In the genomic region with DNA sequence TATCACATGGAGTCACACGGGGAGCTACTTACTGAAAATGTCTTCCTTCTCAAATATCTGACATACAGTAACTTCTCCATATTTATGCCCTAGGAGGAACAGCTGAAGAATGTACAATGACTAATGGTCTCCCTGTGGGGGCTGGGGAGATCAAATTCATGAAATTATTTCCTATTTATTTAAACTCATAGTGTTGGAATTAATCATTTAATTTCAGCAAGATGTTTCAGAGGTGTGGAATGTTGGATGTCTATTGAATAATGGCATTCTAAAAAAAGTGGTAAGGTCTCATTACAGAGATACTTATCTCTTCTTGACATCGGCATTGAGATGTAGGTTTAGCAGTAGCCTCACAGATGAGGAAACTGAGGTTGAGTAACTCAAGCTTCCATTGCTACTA, we compare ENCODE assay signal across 17 cellular contexts.
DNase-seq lines count a peak whose midpoint lies in the region; ATAC-seq and TF ChIP-seq lines count a peak whose summit lies in the region.
"Had no signal": no experiment of that assay in that cellular context is flagged by ENCODE, and none has a peak within 500 bp of the region (broad histone marks: within the 10 kb centered on the region; RNA-seq: fewer than 3 reads in every experiment).

No MANE protein-coding gene starts in this region.

- DNase-seq in AG08395 (ENCODE audit: low spot score): peak; percentile 41
- DNase-seq in HT1080 (ENCODE audit: low read depth): peak; percentile 24
- peak; percentile 62 for DNase-seq in astrocyte of the spinal cord (ENCODE audit: low read depth, low spot score)
- DNase-seq in hepatic stellate cell (ENCODE audit: low spot score): peak; percentile 38
- DNase-seq in activated CD8-positive, alpha-beta memory T cell treated with anti-CD3 and anti-CD28 coated beads, Interleukin-2, amount 50 U/mL, for 48 hours: no peak
- DNase-seq in Right ventricle myocardium inferior (ENCODE audit: missing footprints): no peak
- DNase-seq in activated T-cell treated with anti-CD3 and anti-CD28 coated beads for 4 hours: no peak
- DNase-seq: activated CD4-positive, alpha-beta memory T cell treated with anti-CD3 and anti-CD28 coated beads, Interleukin-2, amount 10 ng/mL, durations not matched to agents 7 days and 5 days; AML-193; anterior cingulate cortex; Calu3; KG1; left ventricle myocardium superior; NCI-H1694; NCI-H446 had no signal

- intact Hi-C loops in Right ventricle myocardium inferior (cut with DNase I): no loop called here

- in situ Hi-C loops in astrocyte of the spinal cord (cut with HindIII; ENCODE audit: low sequenced_read_pairs): no loop called here

- no peak for TF ChIP-seq CTCF in astrocyte of the spinal cord (IDR thresholded peaks at IDR 0.05; ENCODE audit: low read depth, low read length)

- H3K4me3 ChIP-seq in astrocyte of the spinal cord (ENCODE audit: low read depth, low read length): no peak overlapping the region

- ATAC-seq in GM21619 (IDR thresholded peaks at IDR 0.05; ENCODE audit: unreplicated experiment): no peak
- no peak for ATAC-seq in Right ventricle myocardium inferior
- ATAC-seq: esophagus mucosa, left ventricle myocardium superior had no signal

Comparison
In these comparisons a context has a peak if more than half of its experiments do, and no peak if none do; other contexts are left out.
1. DNase-seq: peak in AG08395 (single experiment), HT1080 (single experiment), astrocyte of the spinal cord (single experiment) and hepatic stellate cell (single experiment); none in activated CD8-positive, alpha-beta memory T cell treated with anti-CD3 and anti-CD28 coated beads, Interleukin-2, amount 50 U/mL, for 48 hours (single experiment), Right ventricle myocardium inferior (single experiment) and activated T-cell treated with anti-CD3 and anti-CD28 coated beads for 4 hours (single experiment).